24 cellular contexts compared by ENCODE assay signal in the genomic region with DNA sequence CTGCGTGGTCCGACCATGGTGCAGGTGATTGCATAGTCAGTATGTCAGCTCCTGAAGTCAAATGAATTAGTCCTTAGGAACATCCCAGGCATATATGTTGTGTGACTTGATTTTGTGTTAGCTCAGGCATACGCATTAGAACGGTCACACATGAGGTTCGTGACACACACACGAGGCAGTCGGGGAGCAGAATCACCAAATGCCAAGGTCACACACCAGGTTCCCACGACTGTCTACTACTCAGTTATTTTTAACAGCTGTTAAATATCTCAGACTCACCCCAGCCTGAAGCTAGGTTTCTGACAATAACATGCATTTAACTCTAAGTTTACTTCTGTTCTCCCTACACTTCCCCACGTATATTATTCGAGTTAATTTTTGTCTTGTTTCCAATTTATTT.
"Had no signal": no experiment of that assay in that cellular context is flagged by ENCODE, and none has a peak within 500 bp of the region (broad histone marks: within the 10 kb centered on the region; RNA-seq: fewer than 3 reads in every experiment).

No MANE protein-coding gene starts in this region.

- H3K27me3 ChIP-seq: foreskin keratinocyte, left lung, spleen, suprapubic skin, tibial artery had no signal

- H3K27ac ChIP-seq: foreskin keratinocyte, left lung, parathyroid adenoma, psoas muscle, spleen, suprapubic skin, tibial artery had no signal

- DNase-seq: activated B cell treated with CpG ODN at 0.5 μM for 24 hours; activated CD4-positive, alpha-beta T cell treated with anti-CD3 and anti-CD28 coated beads, Interleukin-2, amount 50 U/mL, for 1 hour; activated effector memory CD4-positive, alpha-beta T cell treated with Interleukin-2 at 50 U/mL for 16 hours; activated naive CD4-positive, alpha-beta T cell treated with anti-CD3 and anti-CD28 coated beads for 36 hours; activated naive CD8-positive, alpha-beta T cell treated with anti-CD3 and anti-CD28 coated beads, Interleukin-2, amount 10 ng/mL, durations not matched to agents 7 days and 5 days; activated T-cell treated with anti-CD3 and anti-CD28 coated beads for 4 hours; activated T-cell treated with anti-CD3 and anti-CD28 coated beads, Interleukin-2, amount 50 U/mL, for 72 hours; amniotic stem cell; foreskin keratinocyte; kidney glomerular epithelial cell; left lung; mucosa of descending colon; nephron progenitor cell; psoas muscle; spleen; stimulated activated naive CD4-positive, alpha-beta T cell; T-helper 2 cell; tibial artery had no signal

- H3K9me3 ChIP-seq: mucosa of descending colon, psoas muscle, suprapubic skin, tibial artery had no signal

- H3K9me3 Mint-ChIP-seq: activated B cell treated with CpG ODN at 0.5 μM for 24 hours; activated naive CD4-positive, alpha-beta T cell treated with anti-CD3 and anti-CD28 coated beads for 36 hours; activated naive CD8-positive, alpha-beta T cell treated with anti-CD3 and anti-CD28 coated beads, Interleukin-2, amount 10 ng/mL, durations not matched to agents 7 days and 5 days; activated T-cell treated with anti-CD3 and anti-CD28 coated beads, Interleukin-2, amount 50 U/mL, for 72 hours; central memory CD8-positive, alpha-beta T cell; endodermal cell; nephron progenitor cell had no signal

- H3K4me3 Mint-ChIP-seq: activated B cell treated with CpG ODN at 0.5 μM for 24 hours; activated naive CD4-positive, alpha-beta T cell treated with anti-CD3 and anti-CD28 coated beads for 36 hours; activated naive CD8-positive, alpha-beta T cell treated with anti-CD3 and anti-CD28 coated beads, Interleukin-2, amount 10 ng/mL, durations not matched to agents 7 days and 5 days; activated T-cell treated with anti-CD3 and anti-CD28 coated beads, Interleukin-2, amount 50 U/mL, for 72 hours; central memory CD8-positive, alpha-beta T cell; dendritic cell treated with granulocyte-macrophage colony-stimulating factor and Interleukin-4, amounts not matched to agents 40 ng/mL and 50 ng/mL, for 4 days; endodermal cell; nephron progenitor cell had no signal

- H3K4me1 ChIP-seq: foreskin keratinocyte, left lung, parathyroid adenoma, psoas muscle, spleen, suprapubic skin, tibial artery had no signal

- ATAC-seq: activated T-cell treated with anti-CD3 and anti-CD28 coated beads, Interleukin-2, amount 50 U/mL, for 72 hours; esophagus mucosa; left lung; mucosa of descending colon had no signal

- H3K27me3 Mint-ChIP-seq: activated B cell treated with CpG ODN at 0.5 μM for 24 hours; activated naive CD8-positive, alpha-beta T cell treated with anti-CD3 and anti-CD28 coated beads, Interleukin-2, amount 10 ng/mL, durations not matched to agents 7 days and 5 days; central memory CD8-positive, alpha-beta T cell; dendritic cell treated with granulocyte-macrophage colony-stimulating factor and Interleukin-4, amounts not matched to agents 40 ng/mL and 50 ng/mL, for 4 days had no signal

- H3K27ac Mint-ChIP-seq: activated B cell treated with CpG ODN at 0.5 μM for 24 hours; activated naive CD4-positive, alpha-beta T cell treated with anti-CD3 and anti-CD28 coated beads for 36 hours; activated naive CD8-positive, alpha-beta T cell treated with anti-CD3 and anti-CD28 coated beads, Interleukin-2, amount 10 ng/mL, durations not matched to agents 7 days and 5 days; activated T-cell treated with anti-CD3 and anti-CD28 coated beads, Interleukin-2, amount 50 U/mL, for 72 hours; dendritic cell treated with granulocyte-macrophage colony-stimulating factor and Interleukin-4, amounts not matched to agents 40 ng/mL and 50 ng/mL, for 4 days; endodermal cell had no signal

- H3K4me1 Mint-ChIP-seq: activated B cell treated with CpG ODN at 0.5 μM for 24 hours, endodermal cell had no signal

- H3K4me3 ChIP-seq: left lung, mucosa of descending colon, psoas muscle, spleen, suprapubic skin, tibial artery had no signal
